Comparison of ENCODE assay signal across 9 cellular contexts in genomic region chr10:133124357-133125211, GRCh38. TPM values are rescaled to one million over a fixed set of nuclear protein-coding genes. Genes with fewer than 3 reads are reported as not detected.
A peak's percentile ranks its signal among the peaks of the same experiment; 100 is the strongest.
DNase-seq lines count a peak whose midpoint lies in the region; ATAC-seq and TF ChIP-seq lines count a peak whose summit lies in the region.
"Had no signal": no experiment of that assay in that cellular context is flagged by ENCODE, and none has a peak within 500 bp of the region (broad histone marks: within the 10 kb centered on the region; RNA-seq: fewer than 3 reads in every experiment).

No MANE protein-coding gene starts in this region.

- H2BK5ac ChIP-seq in mesenchymal stem cell (ENCODE audit: low read depth, low read length, poor library complexity, severe bottlenecking), result no peak overlapping the region

- H3K9ac ChIP-seq in mesenchymal stem cell (ENCODE audit: low read length), result no peak overlapping the region

- H3K14ac ChIP-seq in mesenchymal stem cell (ENCODE audit: low read length in 2 of 2), result no peak overlapping the region

- H3K9me3 ChIP-seq in mesenchymal stem cell (ENCODE audit: control insufficient read depth, low read length), result peaks cover 3% of the 10 kb centered on the region

- no peak overlapping the region for H3K4me2 ChIP-seq in mesenchymal stem cell (ENCODE audit: low read length, poor library complexity, severe bottlenecking)

- H2BK12ac ChIP-seq in mesenchymal stem cell (ENCODE audit: low read length in 2 of 2), result no peak overlapping the region

- no peaks in the 10 kb centered on the region for H3K79me1 ChIP-seq in mesenchymal stem cell (replicated peaks; ENCODE audit: low read length, poor library complexity, severe bottlenecking)

- H2BK15ac ChIP-seq in mesenchymal stem cell (ENCODE audit: low read depth, poor library complexity, severe bottlenecking), result no peak overlapping the region

- H3K27ac Mint-ChIP-seq in activated T-helper 2 cell treated with anti-CD3 and anti-CD28 coated beads, Interferon-gamma antibody, Interleukin-2, Interleukin-4, amounts not matched to agents 10 μg/mL and 5 μg/mL and 100 μg/mL, durations not matched to agents 14 hours and 24 hours and 36 hours, result no peak overlapping the region

- intact Hi-C loops in activated T-helper 2 cell treated with anti-CD3 and anti-CD28 coated beads, Interferon-gamma antibody, Interleukin-2, Interleukin-4, amounts not matched to agents 10 μg/mL and 5 μg/mL and 100 μg/mL, durations not matched to agents 14 hours and 24 hours and 36 hours (cut with micrococcal nuclease), result loop anchor here (2.0 to 10.0 kb wide), 2 partner anchors 184 to 220 kb away; no protein-coding TSS in a partner anchor

- peaks cover 5% of the 10 kb centered on the region for H3K4me1 Mint-ChIP-seq in activated T-helper 2 cell treated with anti-CD3 and anti-CD28 coated beads, Interferon-gamma antibody, Interleukin-2, Interleukin-4, amounts not matched to agents 10 μg/mL and 5 μg/mL and 100 μg/mL, durations not matched to agents 14 hours and 24 hours and 36 hours (ENCODE audit: low read depth)

- no peak overlapping the region for H2AFZ ChIP-seq in mesenchymal stem cell (ENCODE audit: low read depth, low read length)

- H3K36me3 Mint-ChIP-seq in activated T-helper 2 cell treated with anti-CD3 and anti-CD28 coated beads, Interferon-gamma antibody, Interleukin-2, Interleukin-4, amounts not matched to agents 10 μg/mL and 5 μg/mL and 100 μg/mL, durations not matched to agents 14 hours and 24 hours and 36 hours (ENCODE audit: low read depth), result no peaks in the 10 kb centered on the region

- no peak overlapping the region for H3K4me3 Mint-ChIP-seq in activated T-helper 2 cell treated with anti-CD3 and anti-CD28 coated beads, Interferon-gamma antibody, Interleukin-2, Interleukin-4, amounts not matched to agents 10 μg/mL and 5 μg/mL and 100 μg/mL, durations not matched to agents 14 hours and 24 hours and 36 hours (ENCODE audit: low read depth)

- no peaks in the 10 kb centered on the region for H3K36me3 ChIP-seq in mesenchymal stem cell (ENCODE audit: control insufficient read depth in 1 of 2, insufficient read depth in 2 of 2, low read depth in 1 of 2, low read length in 2 of 2)

- no peak overlapping the region for H3K27ac ChIP-seq in mesenchymal stem cell (ENCODE audit: low read length, poor library complexity, severe bottlenecking)

- no peak overlapping the region for H3K23ac ChIP-seq in mesenchymal stem cell (ENCODE audit: low read length in 2 of 2)

- peaks cover 5% of the 10 kb centered on the region for H3K27me3 Mint-ChIP-seq in activated T-helper 2 cell treated with anti-CD3 and anti-CD28 coated beads, Interferon-gamma antibody, Interleukin-2, Interleukin-4, amounts not matched to agents 10 μg/mL and 5 μg/mL and 100 μg/mL, durations not matched to agents 14 hours and 24 hours and 36 hours (ENCODE audit: low read depth)

- TF ChIP-seq CTCF in AG09319 (IDR thresholded peaks at IDR 0.05; ENCODE audit: low read depth, low read length), result peak; percentile 33

- H3K9me3 Mint-ChIP-seq in activated T-helper 2 cell treated with anti-CD3 and anti-CD28 coated beads, Interferon-gamma antibody, Interleukin-2, Interleukin-4, amounts not matched to agents 10 μg/mL and 5 μg/mL and 100 μg/mL, durations not matched to agents 14 hours and 24 hours and 36 hours, result peaks cover 4% of the 10 kb centered on the region

- H3K27me3 ChIP-seq in mesenchymal stem cell (ENCODE audit: control insufficient read depth in 1 of 2, insufficient read depth in 1 of 2, low read length in 2 of 2), result peaks cover 6 to 30% of the 10 kb centered on the region in 2 experiments

- H2AK5ac ChIP-seq in mesenchymal stem cell (ENCODE audit: low read length, severe bottlenecking), result no peak overlapping the region

- no peak overlapping the region for H3K18ac ChIP-seq in mesenchymal stem cell (ENCODE audit: low read depth in 1 of 2, low read length in 2 of 2)

- H3K4ac ChIP-seq in mesenchymal stem cell (ENCODE audit: low read depth in 1 of 2, low read length in 2 of 2), result no peak overlapping the region

- WGBS in mesenchymal stem cell, result 39% methylated on average over 58 of the region's 58 CpGs

- no peak for DNase-seq in AG09319 (ENCODE audit: extremely low read depth, low read depth)
- peak; percentile 16 for DNase-seq in dedifferentiated amniotic fluid mesenchymal stem cell (ENCODE audit: extremely low spot score)
- peak; percentile 9 for DNase-seq in medulla oblongata (ENCODE audit: extremely low spot score)
- DNase-seq in mesenchymal stem cell, result no peak
- no peak for DNase-seq in activated T-helper 2 cell treated with anti-CD3 and anti-CD28 coated beads, Interferon-gamma antibody, Interleukin-2, Interleukin-4, amounts not matched to agents 10 μg/mL and 5 μg/mL and 100 μg/mL, durations not matched to agents 14 hours and 24 hours and 36 hours (ENCODE audit: low spot score)

- H4K91ac ChIP-seq in mesenchymal stem cell (ENCODE audit: low read length), result no peak overlapping the region

- peak; percentile 78 for TF ChIP-seq RAD21 in Ishikawa (IDR thresholded peaks at IDR 0.05; ENCODE audit: low read depth)

- ATAC-seq in HG03432 (IDR thresholded peaks at IDR 0.05; ENCODE audit: unreplicated experiment) (no peak), GM21717 (IDR thresholded peaks at IDR 0.05; ENCODE audit: unreplicated experiment) (no peak)

- H4K8ac ChIP-seq in mesenchymal stem cell (ENCODE audit: low read length), result no peak overlapping the region

- no peak for TF ChIP-seq EP300 in Ishikawa (IDR thresholded peaks at IDR 0.05; ENCODE audit: borderline replicate concordance)

- H2BK120ac ChIP-seq in mesenchymal stem cell (ENCODE audit: low read depth, low read length), result no peak overlapping the region

- H3K4me1 ChIP-seq in mesenchymal stem cell (ENCODE audit: control insufficient read depth, insufficient read depth, low read depth, low read length), result no peaks in the 10 kb centered on the region

- no peak overlapping the region for H3K4me3 ChIP-seq in mesenchymal stem cell (ENCODE audit: insufficient read depth in 1 of 2, low read depth in 1 of 2, low read length in 2 of 2)

TF ChIP-seq in Ishikawa, 13 proteins besides CTCF, POLR2A, EP300 and RAD21:
- TF ChIP-seq TCF12 (IDR thresholded peaks at IDR 0.05; ENCODE audit: low read depth), result no peak
- TF ChIP-seq CREB1 (IDR thresholded peaks at IDR 0.05; ENCODE audit: low read depth), result no peak
- no peak for TF ChIP-seq YY1 (IDR thresholded peaks at IDR 0.05; ENCODE audit: low read depth)

RNA-seq across cellular contexts. Expression of gene KNDC1, which starts 35.4 kb away (rescaled TPM):
- 0.07 TPM for polyA plus RNA-seq in mesenchymal stem cell (2013, experiment 1 of 2)
- polyA plus RNA-seq in mesenchymal stem cell (2013, experiment 2 of 2), result 0.12 TPM
- total RNA-seq in activated T-helper 2 cell treated with anti-CD3 and anti-CD28 coated beads, Interferon-gamma antibody, Interleukin-2, Interleukin-4, amounts not matched to agents 10 μg/mL and 5 μg/mL and 100 μg/mL, durations not matched to agents 14 hours and 24 hours and 36 hours, result 0.39 and 0.51 TPM in 2 replicates

RNA-seq across cellular contexts. Expression of gene ADGRA1, which starts 36.9 kb away (rescaled TPM):
- not detected for polyA plus RNA-seq in mesenchymal stem cell (2013, experiment 1 of 2)
- not detected for polyA plus RNA-seq in mesenchymal stem cell (2013, experiment 2 of 2)
- not detected in 2 replicates for total RNA-seq in activated T-helper 2 cell treated with anti-CD3 and anti-CD28 coated beads, Interferon-gamma antibody, Interleukin-2, Interleukin-4, amounts not matched to agents 10 μg/mL and 5 μg/mL and 100 μg/mL, durations not matched to agents 14 hours and 24 hours and 36 hours
- total RNA-seq: T-helper 2 cell treated with Interferon-gamma antibody and Interleukin-4, amounts not matched to agents 100 ng/mL and 5 ng/mL, for 36 hours had no signal

Comparison
In these comparisons a context has a peak if more than half of its experiments do, and no peak if none do; other contexts are left out.
1. DNase-seq: peak in dedifferentiated amniotic fluid mesenchymal stem cell (single experiment) and medulla oblongata (single experiment); none in AG09319 (single experiment), mesenchymal stem cell (single experiment) and activated T-helper 2 cell treated with anti-CD3 and anti-CD28 coated beads, Interferon-gamma antibody, Interleukin-2, Interleukin-4, amounts not matched to agents 10 μg/mL and 5 μg/mL and 100 μg/mL, durations not matched to agents 14 hours and 24 hours and 36 hours (single experiment).